10 cellular contexts compared by ENCODE assay signal in the genomic region with DNA sequence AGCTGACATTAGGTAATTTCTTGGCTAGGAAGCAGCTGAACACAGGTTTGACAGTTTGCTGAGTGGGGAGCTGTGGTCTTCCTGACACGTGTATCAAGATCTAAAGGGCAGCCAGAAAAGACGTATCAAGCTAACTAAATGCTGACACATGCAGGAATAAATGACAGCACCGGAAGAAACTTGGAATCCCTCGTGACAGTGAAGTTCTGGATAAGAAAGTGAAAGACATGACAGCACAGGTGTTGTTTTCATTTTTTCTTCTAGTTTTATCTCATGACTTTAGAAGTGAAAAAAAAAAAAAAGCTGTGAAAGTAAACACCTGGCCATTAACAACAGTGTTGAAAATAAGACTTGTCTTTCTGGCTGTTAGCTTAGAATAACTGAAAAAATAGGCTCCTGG. TPM values are rescaled to one million over a fixed set of nuclear protein-coding genes. Genes with fewer than 3 reads are reported as not detected.
A peak's percentile ranks its signal among the peaks of the same experiment; 100 is the strongest.
DNase-seq lines count a peak whose midpoint lies in the region; ATAC-seq and TF ChIP-seq lines count a peak whose summit lies in the region.
"Had no signal": no experiment of that assay in that cellular context is flagged by ENCODE, and none has a peak within 500 bp of the region (broad histone marks: within the 10 kb centered on the region; RNA-seq: fewer than 3 reads in every experiment).

No MANE protein-coding gene starts in this region.

- no peak overlapping the region for H2AFZ ChIP-seq in parathyroid adenoma

- H3K9me3 ChIP-seq in parathyroid adenoma (ENCODE audit: control insufficient read depth, low read length): no peaks in the 10 kb centered on the region
- H3K9me3 ChIP-seq: adrenal gland had no signal

- H3K9ac ChIP-seq in parathyroid adenoma: no peak overlapping the region

- no peak overlapping the region for H3K27ac Mint-ChIP-seq in activated CD8-positive, alpha-beta T cell treated with anti-CD3 and anti-CD28 coated beads for 36 hours
- H3K27ac Mint-ChIP-seq in activated CD8-positive, alpha-beta T cell treated with anti-CD3 and anti-CD28 coated beads, Interleukin-2, amount 10 ng/mL, durations not matched to agents 7 days and 5 days: no peak overlapping the region

- no peaks in the 10 kb centered on the region for H3K27me3 Mint-ChIP-seq in activated CD8-positive, alpha-beta T cell treated with anti-CD3 and anti-CD28 coated beads for 36 hours
- peaks cover 8% of the 10 kb centered on the region for H3K27me3 Mint-ChIP-seq in activated CD8-positive, alpha-beta T cell treated with anti-CD3 and anti-CD28 coated beads, Interleukin-2, amount 10 ng/mL, durations not matched to agents 7 days and 5 days (ENCODE audit: low read depth)

- no peak overlapping the region for H3K27ac ChIP-seq in parathyroid adenoma
- H3K27ac ChIP-seq: adrenal gland, skin epidermis had no signal

- H3K4me3 ChIP-seq in parathyroid adenoma (ENCODE audit: low read depth, low read length): peak overlapping the region; percentile 27
- H3K4me3 ChIP-seq: adrenal gland, skin epidermis had no signal

- H3K4me3 Mint-ChIP-seq in activated CD8-positive, alpha-beta T cell treated with anti-CD3 and anti-CD28 coated beads for 36 hours: no peak overlapping the region
- no peak overlapping the region for H3K4me3 Mint-ChIP-seq in activated CD8-positive, alpha-beta T cell treated with anti-CD3 and anti-CD28 coated beads, Interleukin-2, amount 10 ng/mL, durations not matched to agents 7 days and 5 days

- H3K79me2 ChIP-seq in parathyroid adenoma: no peaks in the 10 kb centered on the region

- no peak for ATAC-seq in activated CD8-positive, alpha-beta T cell treated with anti-CD3 and anti-CD28 coated beads for 36 hours
- no peak for ATAC-seq in activated CD8-positive, alpha-beta T cell treated with anti-CD3 and anti-CD28 coated beads, Interleukin-2, amount 10 ng/mL, durations not matched to agents 7 days and 5 days
- ATAC-seq in HG02642 (IDR thresholded peaks at IDR 0.05; ENCODE audit: poor library complexity, unreplicated experiment) (peak; percentile 60), HG03575 (IDR thresholded peaks at IDR 0.05; ENCODE audit: extremely low read depth, insufficient number of reproducible peaks, low FRiP score, unreplicated experiment) (peak; percentile 59)

- no peaks in the 10 kb centered on the region for H3K27me3 ChIP-seq in parathyroid adenoma (ENCODE audit: control insufficient read depth, insufficient read depth, low read length)
- H3K27me3 ChIP-seq: adrenal gland had no signal

- H3K4me1 Mint-ChIP-seq in activated CD8-positive, alpha-beta T cell treated with anti-CD3 and anti-CD28 coated beads for 36 hours (ENCODE audit: low read depth): peaks cover 5% of the 10 kb centered on the region
- peaks cover 7% of the 10 kb centered on the region for H3K4me1 Mint-ChIP-seq in activated CD8-positive, alpha-beta T cell treated with anti-CD3 and anti-CD28 coated beads, Interleukin-2, amount 10 ng/mL, durations not matched to agents 7 days and 5 days (ENCODE audit: low read depth)

- no peaks in the 10 kb centered on the region for H3K4me1 ChIP-seq in parathyroid adenoma
- H3K4me1 ChIP-seq: adrenal gland had no signal

- peak overlapping the region; percentile 45 for H3K4me2 ChIP-seq in parathyroid adenoma (ENCODE audit: low read length)

- DNase-seq in activated CD8-positive, alpha-beta T cell treated with anti-CD3 and anti-CD28 coated beads for 36 hours: peak; percentile 5
- DNase-seq in activated CD8-positive, alpha-beta T cell treated with anti-CD3 and anti-CD28 coated beads, Interleukin-2, amount 10 ng/mL, durations not matched to agents 7 days and 5 days: no peak
- no peak for DNase-seq in NCI-H82 (lab: John Stamatoyannopoulos, UW)
- no peak for DNase-seq in posterior cingulate gyrus
- no peak for DNase-seq in DMS53 (lab: John Stamatoyannopoulos, UW)

- no peaks in the 10 kb centered on the region for H3K36me3 ChIP-seq in parathyroid adenoma (ENCODE audit: control insufficient read depth, insufficient read depth, low read length)
- H3K36me3 ChIP-seq: adrenal gland had no signal

- no peak for TF ChIP-seq CTCF in activated CD8-positive, alpha-beta T cell treated with anti-CD3 and anti-CD28 coated beads for 36 hours (IDR thresholded peaks at IDR 0.05)
- TF ChIP-seq CTCF in parathyroid adenoma (IDR thresholded peaks at IDR 0.05): no peak

- CTCF ChIA-PET in activated CD8-positive, alpha-beta T cell treated with anti-CD3 and anti-CD28 coated beads for 36 hours (lab: Charles Lee): interaction anchor here (0.5 to 2.0 kb wide), 14 partner anchors 19 to 583 kb away, joined by 3 to 8 read pairs (median 3); no protein-coding TSS in a partner anchor
- CTCF ChIA-PET in activated CD8-positive, alpha-beta T cell treated with anti-CD3 and anti-CD28 coated beads, Interleukin-2, amount 10 ng/mL, durations not matched to agents 7 days and 5 days (lab: Charles Lee): interaction anchor here (0.7 to 2.4 kb wide), 15 partner anchors 9 to 844 kb away, joined by 3 to 10 read pairs (median 4); partner anchors contain the start of genes FGF7 and SECISBP2L

- intact Hi-C loops in activated CD8-positive, alpha-beta T cell treated with anti-CD3 and anti-CD28 coated beads for 36 hours (cut with micrococcal nuclease): no loop called here
- intact Hi-C loops in posterior cingulate gyrus (cut with DNase I): no loop called here

- H3K9me3 Mint-ChIP-seq in activated CD8-positive, alpha-beta T cell treated with anti-CD3 and anti-CD28 coated beads for 36 hours: no peaks in the 10 kb centered on the region
- H3K9me3 Mint-ChIP-seq in activated CD8-positive, alpha-beta T cell treated with anti-CD3 and anti-CD28 coated beads, Interleukin-2, amount 10 ng/mL, durations not matched to agents 7 days and 5 days (ENCODE audit: insufficient read depth): no peaks in the 10 kb centered on the region

- POLR2A ChIA-PET in activated CD8-positive, alpha-beta T cell treated with anti-CD3 and anti-CD28 coated beads for 36 hours (lab: Charles Lee): no interaction called here
- POLR2A ChIA-PET in activated CD8-positive, alpha-beta T cell treated with anti-CD3 and anti-CD28 coated beads, Interleukin-2, amount 10 ng/mL, durations not matched to agents 7 days and 5 days (lab: Charles Lee): no interaction called here

- no peaks in the 10 kb centered on the region for H3K36me3 Mint-ChIP-seq in activated CD8-positive, alpha-beta T cell treated with anti-CD3 and anti-CD28 coated beads for 36 hours (ENCODE audit: low read depth)
- H3K36me3 Mint-ChIP-seq in activated CD8-positive, alpha-beta T cell treated with anti-CD3 and anti-CD28 coated beads, Interleukin-2, amount 10 ng/mL, durations not matched to agents 7 days and 5 days (ENCODE audit: low read depth): no peaks in the 10 kb centered on the region

RNA-seq across cellular contexts. Expression of gene FGF7, which starts 48.7 kb away (rescaled TPM):
- total RNA-seq in activated CD8-positive, alpha-beta T cell treated with anti-CD3 and anti-CD28 coated beads for 36 hours: not detected
- total RNA-seq in activated CD8-positive, alpha-beta T cell treated with anti-CD3 and anti-CD28 coated beads, Interleukin-2, amount 10 ng/mL, durations not matched to agents 7 days and 5 days: under 1 TPM in 1 of 2 experiments, not detected in 1; 0.11 TPM

Comparison
In these comparisons a context has a peak if more than half of its experiments do, and no peak if none do; other contexts are left out.
1. ATAC-seq: peak in HG02642 (single experiment) and HG03575 (single experiment); none in activated CD8-positive, alpha-beta T cell treated with anti-CD3 and anti-CD28 coated beads for 36 hours (single experiment) and activated CD8-positive, alpha-beta T cell treated with anti-CD3 and anti-CD28 coated beads, Interleukin-2, amount 10 ng/mL, durations not matched to agents 7 days and 5 days (single experiment).